Comparison of ENCODE assay signal across 7 cellular contexts in the genomic region with DNA sequence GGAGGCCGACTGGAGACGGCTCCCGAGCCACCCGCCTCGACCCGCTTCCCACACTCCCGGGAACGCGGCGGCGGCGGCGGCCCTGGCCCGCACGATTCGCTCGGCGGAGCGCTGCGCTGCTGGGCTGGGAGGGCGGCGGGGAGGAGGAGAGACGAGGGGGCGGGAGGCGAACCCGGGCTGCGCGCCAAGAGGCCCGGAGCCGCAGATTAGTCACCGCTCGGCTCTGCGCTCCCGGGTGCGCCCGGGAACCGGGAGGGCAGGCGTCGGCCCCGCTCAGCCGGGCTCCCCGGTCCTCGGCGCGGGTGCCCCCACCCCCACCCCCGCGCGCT. TPM values are rescaled to one million over a fixed set of nuclear protein-coding genes. Genes with fewer than 3 reads are reported as not detected.
DNase-seq lines count a peak whose midpoint lies in the region; ATAC-seq and TF ChIP-seq lines count a peak whose summit lies in the region.

No MANE protein-coding gene starts in this region.

- WGBS in lung, 2 donors, result 0 to 6% methylated on average over 6 to 48 of the region's 48 CpGs

- POLR2A ChIA-PET in activated CD4-positive, alpha-beta memory T cell treated with anti-CD3 and anti-CD28 coated beads for 36 hours (lab: Charles Lee), result no interaction called here

- H3K36me3 Mint-ChIP-seq in activated CD4-positive, alpha-beta memory T cell treated with anti-CD3 and anti-CD28 coated beads for 36 hours, result no peaks in the 10 kb centered on the region

- H3K4me3 ChIP-seq in GM12865 (ENCODE audit: low read depth, low read length) (peak overlapping the region; percentile 54), lung (peak overlapping the region; percentile 40)
- peak overlapping the region; percentile 44 for H3K4me3 ChIP-seq in effector memory CD4-positive, alpha-beta T cell (ENCODE audit: insufficient read depth, low read depth, low read length, poor library complexity, severe bottlenecking)

- DNase-seq in GM12865 (ENCODE audit: low read depth) (peak; percentile 56), NCI-H146 treated with DMSO at 0.1 percent for 48 hours (lab: John Stamatoyannopoulos, UW; ENCODE audit: unreplicated experiment) (peak; percentile 26), lung (ENCODE audit: low spot score) (no peak)
- DNase-seq in activated CD4-positive, alpha-beta memory T cell treated with anti-CD3 and anti-CD28 coated beads for 36 hours, result peak; percentile 78
- DNase-seq in effector memory CD4-positive, alpha-beta T cell, result peak; percentile 38 to 59 (median 46)
- DNase-seq in stimulated activated naive CD8-positive, alpha-beta T cell treated with anti-CD3 and anti-CD28 coated beads, Interleukin-15, Interleukin-2, amounts not matched to agents 100 U/mL and 50 U/mL, for 24 hours, result peak; percentile 71

- H3K9me3 ChIP-seq in effector memory CD4-positive, alpha-beta T cell (ENCODE audit: control insufficient read depth, low read length), result no peaks in the 10 kb centered on the region
- H3K9me3 ChIP-seq in lung (ENCODE audit: control insufficient read depth in 2 of 2, insufficient read depth in 1 of 2, low read length in 1 of 2), result peaks cover 0 to 10% of the 10 kb centered on the region in 2 donors

- peaks cover 13% of the 10 kb centered on the region for H3K4me1 Mint-ChIP-seq in activated CD4-positive, alpha-beta memory T cell treated with anti-CD3 and anti-CD28 coated beads for 36 hours (ENCODE audit: low read depth)

- H3K36me3 ChIP-seq in effector memory CD4-positive, alpha-beta T cell (ENCODE audit: control insufficient read depth, insufficient read depth, low read length), result no peaks in the 10 kb centered on the region
- no peaks in the 10 kb centered on the region for H3K36me3 ChIP-seq in lung (ENCODE audit: control insufficient read depth in 2 of 2, insufficient read depth in 2 of 2, low read length in 2 of 2)

- intact Hi-C loops in activated CD4-positive, alpha-beta memory T cell treated with anti-CD3 and anti-CD28 coated beads for 36 hours (cut with micrococcal nuclease), result no loop called here

- H3K27ac Mint-ChIP-seq in activated CD4-positive, alpha-beta memory T cell treated with anti-CD3 and anti-CD28 coated beads for 36 hours, result no peak overlapping the region

- no peaks in the 10 kb centered on the region for H3K9me3 Mint-ChIP-seq in activated CD4-positive, alpha-beta memory T cell treated with anti-CD3 and anti-CD28 coated beads for 36 hours

- no peak for TF ChIP-seq CTCF in GM12865 (IDR thresholded peaks at IDR 0.05; ENCODE audit: insufficient read depth, low read depth, low read length, missing control alignments)
- TF ChIP-seq CTCF in lung (IDR thresholded peaks at IDR 0.05; ENCODE audit: control extremely low read depth, extremely low read depth), result no peak

- no peaks in the 10 kb centered on the region for H3K27me3 Mint-ChIP-seq in activated CD4-positive, alpha-beta memory T cell treated with anti-CD3 and anti-CD28 coated beads for 36 hours

- H3K27ac ChIP-seq in effector memory CD4-positive, alpha-beta T cell (ENCODE audit: insufficient read depth, low read length, poor library complexity, severe bottlenecking), result peak overlapping the region; percentile 14
- H3K27ac ChIP-seq in lung (ENCODE audit: low read depth in 1 of 2, low read length in 1 of 2), result peak overlapping the region; percentile 77 to 98

- H3K4me3 Mint-ChIP-seq in activated CD4-positive, alpha-beta memory T cell treated with anti-CD3 and anti-CD28 coated beads for 36 hours, result peak overlapping the region; percentile 37

- ATAC-seq in lung (ENCODE audit: insufficient read depth, low FRiP score), result peak; percentile 45
- peak; percentile 47 for ATAC-seq in stimulated activated naive CD8-positive, alpha-beta T cell treated with anti-CD3 and anti-CD28 coated beads, Interleukin-15, Interleukin-2, amounts not matched to agents 100 U/mL and 50 U/mL, for 24 hours
- no peak for ATAC-seq in HG02973 (IDR thresholded peaks at IDR 0.05; ENCODE audit: unreplicated experiment)

- peaks cover 26% of the 10 kb centered on the region for H3K4me1 ChIP-seq in effector memory CD4-positive, alpha-beta T cell (ENCODE audit: control insufficient read depth, insufficient read depth, low read length, poor library complexity, severe bottlenecking)
- peaks cover 0 to 10% of the 10 kb centered on the region in 2 donors for H3K4me1 ChIP-seq in lung (ENCODE audit: control insufficient read depth in 2 of 2, insufficient read depth in 2 of 2, low read length in 2 of 2)

- CTCF ChIA-PET in activated CD4-positive, alpha-beta memory T cell treated with anti-CD3 and anti-CD28 coated beads for 36 hours (lab: Charles Lee), result no interaction called here

- H3K27me3 ChIP-seq in effector memory CD4-positive, alpha-beta T cell (replicated peaks; ENCODE audit: control insufficient read depth, insufficient read depth, low read length, poor library complexity, severe bottlenecking), result peaks cover 2% of the 10 kb centered on the region
- peaks cover 13% of the 10 kb centered on the region for H3K27me3 ChIP-seq in lung (ENCODE audit: control insufficient read depth, insufficient read depth)

RNA-seq across cellular contexts. Expression of a gene that starts 11.2 kb away (rescaled TPM):
- 10 to 100 TPM; 33.7 to 35.0 TPM for total RNA-seq in activated CD4-positive, alpha-beta memory T cell treated with anti-CD3 and anti-CD28 coated beads for 36 hours
- total RNA-seq in lung, result 10 to 100 TPM; 18.8 to 67.2 TPM
- polyA plus RNA-seq in lung, result 10 to 100 TPM; 10.8 to 13.1 TPM
